8 cellular contexts compared by ENCODE assay signal in genomic region chr12:93441617-93442410, GRCh38.
DNase-seq lines count a peak whose midpoint lies in the region; ATAC-seq lines count a peak whose summit lies in the region.

Gene UBE2N (minus strand): TSS chr12:93441947. CDS start chr12:93441884, 63 bp downstream.

- peaks cover 12% of the 10 kb centered on the region for H3K36me3 Mint-ChIP-seq in central memory CD8-positive, alpha-beta T cell (ENCODE audit: insufficient read depth)

- H3K27me3 Mint-ChIP-seq in central memory CD8-positive, alpha-beta T cell, result no peaks in the 10 kb centered on the region

- peak within 1 kb of the TSS; percentile 96 for H3K27ac Mint-ChIP-seq in central memory CD8-positive, alpha-beta T cell (ENCODE audit: low read depth)

- H3K9me3 Mint-ChIP-seq in central memory CD8-positive, alpha-beta T cell, result no peaks in the 10 kb centered on the region

- peak within 1 kb of the TSS; percentile 96 for H3K4me3 Mint-ChIP-seq in central memory CD8-positive, alpha-beta T cell

- H3K4me1 Mint-ChIP-seq in central memory CD8-positive, alpha-beta T cell, result peaks cover 49% of the 10 kb centered on the region

- peak; percentile 70 for ATAC-seq in GM19043 (IDR thresholded peaks at IDR 0.05; ENCODE audit: low read depth, unreplicated experiment)
- ATAC-seq in HG03354 (IDR thresholded peaks at IDR 0.05; ENCODE audit: poor library complexity, severe bottlenecking, unreplicated experiment), result peak; percentile 85
- peak; percentile 85 to 88 for ATAC-seq in activated CD4-positive, CD25-positive, alpha-beta regulatory T cell treated with anti-CD3 and anti-CD28 coated beads, Interleukin-2, amount 50 U/mL, for 24 hours
- peak; percentile 83 for ATAC-seq in central memory CD8-positive, alpha-beta T cell (replicated peaks; ENCODE audit: extremely low read depth, poor library complexity, severe bottlenecking)

- DNase-seq in AG20443 (ENCODE audit: low spot score), result peak; percentile 96
- peak; percentile 89 for DNase-seq in NCI-H446 treated with DMSO at 0.1 percent for 48 hours (lab: John Stamatoyannopoulos, UW)
- peak; percentile 91 to 93 for DNase-seq in central memory CD8-positive, alpha-beta T cell (ENCODE audit: low spot score in 2 of 2)
- peak; percentile 97 for DNase-seq in iris pigment epithelial cell (ENCODE audit: low read depth)
- DNase-seq in stimulated activated CD4-positive, alpha-beta T cell treated with anti-CD3 and anti-CD28 coated beads, Interleukin-12 subunit alpha, Interleukin-12 subunit beta, amount 100 ng/mL, for 24 hours (ENCODE audit: low read depth in 2 of 2), result peak; percentile 93 to 96

Comparison
In these comparisons a context has a peak if more than half of its experiments do, and no peak if none do; other contexts are left out.
1. Peak in every context shown above with its lines: DNase-seq and ATAC-seq.